In the genomic region with DNA sequence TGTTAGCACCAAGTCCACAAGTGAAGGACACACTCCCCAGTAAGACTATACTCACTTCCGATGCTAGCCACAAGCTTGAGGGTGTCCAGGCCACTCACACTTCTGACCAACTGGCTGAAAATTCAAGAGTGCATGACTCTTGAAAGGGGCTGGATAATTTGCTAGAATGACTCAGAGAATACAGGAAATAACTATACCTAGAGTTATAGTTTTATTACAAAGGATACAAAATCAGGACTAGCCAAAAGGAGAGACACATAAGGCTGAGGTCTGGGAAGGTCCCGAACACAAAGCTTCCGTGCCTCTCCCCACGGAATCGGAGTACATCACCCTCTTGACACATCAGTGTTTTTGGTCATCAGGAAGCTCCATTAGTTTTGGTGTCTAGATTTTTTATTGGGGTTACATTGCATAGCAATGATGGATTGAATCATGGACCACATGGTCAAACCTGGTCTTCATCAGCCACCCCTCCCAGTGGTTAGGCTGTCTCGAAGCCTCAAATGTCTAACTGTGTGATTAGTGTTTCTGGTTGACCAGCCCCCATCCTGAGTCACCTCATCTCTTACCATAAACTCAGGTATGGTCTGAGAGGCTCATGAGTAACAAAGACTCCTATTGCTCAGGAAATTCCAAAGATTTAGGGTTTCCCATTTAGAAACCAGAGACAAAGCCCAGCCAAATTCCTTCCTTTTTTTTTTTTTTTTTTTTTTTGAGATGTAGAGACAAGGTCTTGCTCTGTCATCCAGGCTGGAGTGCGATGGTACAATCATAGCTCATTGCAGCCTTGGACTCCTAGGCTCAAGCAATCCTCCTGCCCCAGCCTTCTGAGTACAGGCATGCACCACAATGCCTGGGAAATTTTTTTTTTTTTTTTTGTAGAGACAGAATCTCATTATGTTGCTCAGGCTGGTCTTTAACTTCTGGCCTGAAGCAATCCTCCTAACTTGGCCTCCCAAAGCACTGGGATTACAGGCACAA, we compare ENCODE assay signal across 15 cellular contexts.
DNase-seq lines count a peak whose midpoint lies in the region; ATAC-seq, FAIRE-seq and TF ChIP-seq lines count a peak whose summit lies in the region.
"Had no signal": no experiment of that assay in that cellular context is flagged by ENCODE, and none has a peak within 500 bp of the region (broad histone marks: within the 10 kb centered on the region; RNA-seq: fewer than 3 reads in every experiment).

No MANE protein-coding gene starts in this region.

- no peak for ATAC-seq in natural killer cell
- ATAC-seq in right cardiac atrium, result no peak
- ATAC-seq: activated CD8-positive, alpha-beta memory T cell treated with anti-CD3 and anti-CD28 coated beads, Interleukin-2, amount 10 ng/mL, durations not matched to agents 7 days and 5 days had no signal

- H3K4me1 Mint-ChIP-seq in natural killer cell, result no peaks in the 10 kb centered on the region
- H3K4me1 Mint-ChIP-seq: activated CD8-positive, alpha-beta memory T cell treated with anti-CD3 and anti-CD28 coated beads, Interleukin-2, amount 10 ng/mL, durations not matched to agents 7 days and 5 days had no signal

- H3K4me1 ChIP-seq in testis (no peaks in the 10 kb centered on the region), right cardiac atrium (ENCODE audit: control insufficient read depth, insufficient read depth, low read length) (no peaks in the 10 kb centered on the region), kidney (ENCODE audit: control insufficient read depth in 1 of 2, insufficient read depth in 1 of 2, low read depth in 1 of 2, low read length in 2 of 2) (no peaks in the 10 kb centered on the region)

- no peaks in the 10 kb centered on the region for H3K9me3 ChIP-seq in testis
- H3K9me3 ChIP-seq in right cardiac atrium (ENCODE audit: control insufficient read depth, low read length), result no peaks in the 10 kb centered on the region
- no peaks in the 10 kb centered on the region for H3K9me3 ChIP-seq in kidney (ENCODE audit: control insufficient read depth in 1 of 2, low read length in 2 of 2)

- TF ChIP-seq CTCF in AG09319 (IDR thresholded peaks at IDR 0.05; ENCODE audit: low read depth, low read length) (no peak), astrocyte of the spinal cord (IDR thresholded peaks at IDR 0.05; ENCODE audit: low read depth, low read length) (no peak), kidney epithelial cell (IDR thresholded peaks at IDR 0.05; ENCODE audit: insufficient read depth, low read length, poor library complexity, severe bottlenecking) (no peak), testis (IDR thresholded peaks at IDR 0.05) (no peak), natural killer cell (IDR thresholded peaks at IDR 0.05) (no peak), kidney (IDR thresholded peaks at IDR 0.05; ENCODE audit: borderline replicate concordance, extremely low read depth, insufficient read depth) (no peak)

- H3K4me3 ChIP-seq in astrocyte of the spinal cord (ENCODE audit: low read depth, low read length), result no peak overlapping the region
- no peak overlapping the region for H3K4me3 ChIP-seq in kidney epithelial cell (ENCODE audit: low read depth, low read length)
- H3K4me3 ChIP-seq in testis, result no peak overlapping the region
- H3K4me3 ChIP-seq in right cardiac atrium (ENCODE audit: low read length), result no peak overlapping the region
- no peak overlapping the region for H3K4me3 ChIP-seq in kidney (ENCODE audit: low read length in 2 of 2)

- no peak overlapping the region for H3K27ac Mint-ChIP-seq in natural killer cell
- H3K27ac Mint-ChIP-seq: activated CD8-positive, alpha-beta memory T cell treated with anti-CD3 and anti-CD28 coated beads, Interleukin-2, amount 10 ng/mL, durations not matched to agents 7 days and 5 days; activated naive CD8-positive, alpha-beta T cell; T-helper 2 cell treated with Interferon-gamma antibody and Interleukin-4, amounts not matched to agents 5 μg/mL and 100 μg/mL, for 36 hours had no signal

- H3K36me3 ChIP-seq in kidney epithelial cell (ENCODE audit: control insufficient read depth, insufficient read depth, low read length) (no peaks in the 10 kb centered on the region), testis (ENCODE audit: low read depth, missing control alignments) (no peaks in the 10 kb centered on the region), kidney (ENCODE audit: control insufficient read depth in 1 of 2, insufficient read depth in 2 of 2, low read length in 2 of 2) (no peaks in the 10 kb centered on the region)

- H3K9me3 Mint-ChIP-seq in natural killer cell, result no peaks in the 10 kb centered on the region

- H3K27me3 Mint-ChIP-seq in natural killer cell (ENCODE audit: low read depth in 2 of 2), result no peaks in the 10 kb centered on the region
- H3K27me3 Mint-ChIP-seq: activated CD8-positive, alpha-beta memory T cell treated with anti-CD3 and anti-CD28 coated beads, Interleukin-2, amount 10 ng/mL, durations not matched to agents 7 days and 5 days; activated naive CD8-positive, alpha-beta T cell had no signal

- no peak for TF ChIP-seq POLR2A in testis (IDR thresholded peaks at IDR 0.05)

- in situ Hi-C loops in astrocyte of the spinal cord (cut with HindIII; ENCODE audit: low sequenced_read_pairs), result no loop called here

- FAIRE-seq in HTR-8/SVneo (lab: Jason Lieb, UNC) (peak; percentile 74), kidney (lab: Jason Lieb, UNC) (no peak)

- H3K36me3 Mint-ChIP-seq in natural killer cell, result no peaks in the 10 kb centered on the region
- H3K36me3 Mint-ChIP-seq: activated CD8-positive, alpha-beta memory T cell treated with anti-CD3 and anti-CD28 coated beads, Interleukin-2, amount 10 ng/mL, durations not matched to agents 7 days and 5 days; activated naive CD8-positive, alpha-beta T cell had no signal

- H3K9ac ChIP-seq in kidney (ENCODE audit: low read length in 2 of 2), result no peak overlapping the region

- no peaks in the 10 kb centered on the region for H3K27me3 ChIP-seq in kidney epithelial cell (ENCODE audit: control insufficient read depth, insufficient read depth, low read length)
- H3K27me3 ChIP-seq in testis, result no peaks in the 10 kb centered on the region
- no peaks in the 10 kb centered on the region for H3K27me3 ChIP-seq in right cardiac atrium (ENCODE audit: control insufficient read depth, insufficient read depth)

- H3K27ac ChIP-seq in testis (no peak overlapping the region), right cardiac atrium (ENCODE audit: low read length) (no peak overlapping the region), kidney (ENCODE audit: low read depth in 2 of 2, low read length in 2 of 2) (no peak overlapping the region)

- peak; percentile 43 for DNase-seq in AG09319 (ENCODE audit: extremely low read depth, low read depth)
- peak; percentile 49 for DNase-seq in HTR-8/SVneo (ENCODE audit: insufficient read length, low spot score)
- DNase-seq in astrocyte of the spinal cord (ENCODE audit: low read depth, low spot score), result peak; percentile 96
- DNase-seq in kidney epithelial cell (ENCODE audit: low read depth), result peak; percentile 93
- no peak for DNase-seq in testis
- no peak for DNase-seq in natural killer cell
- DNase-seq in right cardiac atrium, result no peak
- no peak for DNase-seq in kidney
- DNase-seq: activated CD8-positive, alpha-beta memory T cell treated with anti-CD3 and anti-CD28 coated beads, Interleukin-2, amount 10 ng/mL, durations not matched to agents 7 days and 5 days; C1 segment of cervical spinal cord; effector CD8-positive, alpha-beta T cell; Karpas-422; NCI-H2081 had no signal

- 87 to 93% methylated on average over 7 of the region's 7 CpGs for WGBS in testis, 2 donors
- WGBS in right cardiac atrium, result 89% methylated on average over 7 of the region's 7 CpGs

- intact Hi-C loops in testis (cut with DNase I; ENCODE audit: low total_unique reads) (no loop called here), natural killer cell (cut with micrococcal nuclease) (no loop called here), right cardiac atrium (cut with DNase I) (no loop called here), kidney (cut with DNase I) (no loop called here)

- H3K4me3 Mint-ChIP-seq in natural killer cell, result no peak overlapping the region
- H3K4me3 Mint-ChIP-seq: activated CD8-positive, alpha-beta memory T cell treated with anti-CD3 and anti-CD28 coated beads, Interleukin-2, amount 10 ng/mL, durations not matched to agents 7 days and 5 days; activated naive CD8-positive, alpha-beta T cell; T-helper 2 cell treated with Interferon-gamma antibody and Interleukin-4, amounts not matched to agents 5 μg/mL and 100 μg/mL, for 36 hours had no signal

Comparison
In these comparisons a context has a peak if more than half of its experiments do, and no peak if none do; other contexts are left out.
1. DNase-seq: peak in AG09319 (single experiment), HTR-8/SVneo (single experiment), astrocyte of the spinal cord (single experiment) and kidney epithelial cell (single experiment); none in testis (single experiment), natural killer cell (single experiment), right cardiac atrium (0 of 3) and kidney (single experiment).